ENCODE assay signal across 15 cellular contexts in genomic region chr2:735670-736218, GRCh38. TPM values are rescaled to one million over a fixed set of nuclear protein-coding genes. Genes with fewer than 3 reads are reported as not detected.
A peak's percentile ranks its signal among the peaks of the same experiment; 100 is the strongest.
DNase-seq lines count a peak whose midpoint lies in the region; ATAC-seq and TF ChIP-seq lines count a peak whose summit lies in the region.
"Had no signal": no experiment of that assay in that cellular context is flagged by ENCODE, and none has a peak within 500 bp of the region (broad histone marks: within the 10 kb centered on the region; RNA-seq: fewer than 3 reads in every experiment).

No MANE protein-coding gene starts in this region.

- H3K27me3 Mint-ChIP-seq in endodermal cell (ENCODE audit: insufficient read depth) = peaks cover 3% of the 10 kb centered on the region
- H3K27me3 Mint-ChIP-seq in naive thymus-derived CD4-positive, alpha-beta T cell = peaks cover 8 to 38% (median 22%) of the 10 kb centered on the region in 5 donors
- H3K27me3 Mint-ChIP-seq in activated CD4-positive, alpha-beta T cell treated with anti-CD3 and anti-CD28 coated beads, Interleukin-2, amount 10 ng/mL, durations not matched to agents 24 days and 14 days = peaks cover 19% of the 10 kb centered on the region

- H3K27me3 ChIP-seq in endodermal cell (ENCODE audit: control insufficient read depth, insufficient read depth, low read length, poor library complexity, severe bottlenecking) = no peaks in the 10 kb centered on the region
- H3K27me3 ChIP-seq in naive thymus-derived CD4-positive, alpha-beta T cell (ENCODE audit: control insufficient read depth in 2 of 2, insufficient read depth in 2 of 2, low read length in 2 of 2) = no peaks in the 10 kb centered on the region
- H3K27me3 ChIP-seq: ovary had no signal

- POLR2A ChIA-PET in naive thymus-derived CD4-positive, alpha-beta T cell (lab: Charles Lee) = no interaction called here

- peaks cover 1% of the 10 kb centered on the region for H3K9me3 Mint-ChIP-seq in endodermal cell
- H3K9me3 Mint-ChIP-seq in naive thymus-derived CD4-positive, alpha-beta T cell = peaks cover 0 to 2% (median 0%) of the 10 kb centered on the region in 11 donors
- no peaks in the 10 kb centered on the region for H3K9me3 Mint-ChIP-seq in activated CD4-positive, alpha-beta T cell treated with anti-CD3 and anti-CD28 coated beads, Interleukin-2, amount 10 ng/mL, durations not matched to agents 24 days and 14 days

- peaks cover 6% of the 10 kb centered on the region for H3K4me1 Mint-ChIP-seq in endodermal cell
- peaks cover 5 to 17% (median 13%) of the 10 kb centered on the region in 7 donors for H3K4me1 Mint-ChIP-seq in naive thymus-derived CD4-positive, alpha-beta T cell
- peaks cover 7% of the 10 kb centered on the region for H3K4me1 Mint-ChIP-seq in activated CD4-positive, alpha-beta T cell treated with anti-CD3 and anti-CD28 coated beads, Interleukin-2, amount 10 ng/mL, durations not matched to agents 24 days and 14 days

- no peak overlapping the region for H3K4me3 Mint-ChIP-seq in endodermal cell
- no peak overlapping the region for H3K4me3 Mint-ChIP-seq in naive thymus-derived CD4-positive, alpha-beta T cell
- H3K4me3 Mint-ChIP-seq in activated CD4-positive, alpha-beta T cell treated with anti-CD3 and anti-CD28 coated beads, Interleukin-2, amount 10 ng/mL, durations not matched to agents 24 days and 14 days = no peak overlapping the region
- H3K4me3 Mint-ChIP-seq: B cell had no signal

- TF ChIP-seq CTCF in endodermal cell (conservative IDR thresholded peaks at IDR 0.05) = peak; percentile 49

- CTCF ChIA-PET in naive thymus-derived CD4-positive, alpha-beta T cell (lab: Charles Lee) = no interaction called here

- 51 to 58% methylated on average over 4 to 5 of the region's 5 CpGs for WGBS in endodermal cell (ENCODE audit: insufficient coverage in 1 of 2, insufficient read length in 1 of 2), 2 experiments

- no peaks in the 10 kb centered on the region for H3K36me3 ChIP-seq in endodermal cell (ENCODE audit: control insufficient read depth, insufficient read depth, low read length)
- H3K36me3 ChIP-seq in naive thymus-derived CD4-positive, alpha-beta T cell (ENCODE audit: control insufficient read depth in 2 of 3, insufficient read depth in 3 of 3, low read length in 3 of 3) = no peaks in the 10 kb centered on the region
- H3K36me3 ChIP-seq: ovary had no signal

- H3K9me3 ChIP-seq in endodermal cell (ENCODE audit: control insufficient read depth, low read length) = no peaks in the 10 kb centered on the region
- H3K9me3 ChIP-seq in naive thymus-derived CD4-positive, alpha-beta T cell (ENCODE audit: control insufficient read depth in 2 of 3, low read length in 3 of 3) = no peaks in the 10 kb centered on the region
- H3K9me3 ChIP-seq: ovary had no signal

- DNase-seq in endodermal cell (no peak), dedifferentiated amniotic fluid mesenchymal stem cell (ENCODE audit: extremely low spot score) (no peak)
- no peak for DNase-seq in stimulated activated CD4-positive, alpha-beta T cell treated with anti-CD3 and anti-CD28 coated beads, Interleukin-15, amount 100 ng/mL, for 24 hours
- DNase-seq in naive thymus-derived CD4-positive, alpha-beta T cell = no peak
- no peak for DNase-seq in activated CD4-positive, alpha-beta T cell treated with anti-CD3 and anti-CD28 coated beads, Interleukin-2, amount 10 ng/mL, durations not matched to agents 24 days and 14 days
- DNase-seq: activated CD4-positive, alpha-beta T cell treated with anti-CD3 and anti-CD28 coated beads, Interleukin-2, amount 50 U/mL, for 48 hours; activated naive CD4-positive, alpha-beta T cell treated with anti-CD3 and anti-CD28 coated beads, Interleukin-2, amount 50 U/mL, for 16 hours; NCI-H2171; ovary; T-helper 1 cell had no signal

- no peak overlapping the region for H3K4me3 ChIP-seq in endodermal cell (ENCODE audit: low read length)
- H3K4me3 ChIP-seq in naive thymus-derived CD4-positive, alpha-beta T cell (ENCODE audit: low read length) = no peak overlapping the region
- H3K4me3 ChIP-seq: ovary had no signal

- no peak overlapping the region for H3K27ac ChIP-seq in endodermal cell (ENCODE audit: low read depth, low read length)
- no peak overlapping the region for H3K27ac ChIP-seq in naive thymus-derived CD4-positive, alpha-beta T cell (ENCODE audit: low read depth, low read length)
- H3K27ac ChIP-seq: ovary had no signal

- intact Hi-C loops in naive thymus-derived CD4-positive, alpha-beta T cell (cut with micrococcal nuclease) = no loop called here
- intact Hi-C loops in activated CD4-positive, alpha-beta T cell treated with anti-CD3 and anti-CD28 coated beads, Interleukin-2, amount 10 ng/mL, durations not matched to agents 24 days and 14 days (cut with micrococcal nuclease) = no loop called here

- no peak overlapping the region for H3K27ac Mint-ChIP-seq in endodermal cell
- H3K27ac Mint-ChIP-seq in naive thymus-derived CD4-positive, alpha-beta T cell = no peak overlapping the region
- no peak overlapping the region for H3K27ac Mint-ChIP-seq in activated CD4-positive, alpha-beta T cell treated with anti-CD3 and anti-CD28 coated beads, Interleukin-2, amount 10 ng/mL, durations not matched to agents 24 days and 14 days
- H3K27ac Mint-ChIP-seq: B cell had no signal

- ATAC-seq in GM18499 (IDR thresholded peaks at IDR 0.05; ENCODE audit: insufficient read depth, unreplicated experiment) = peak; percentile 75
- ATAC-seq in GM21423 (IDR thresholded peaks at IDR 0.05; ENCODE audit: unreplicated experiment) = peak; percentile 78
- peak; percentile 58 for ATAC-seq in HG03095 (IDR thresholded peaks at IDR 0.05; ENCODE audit: unreplicated experiment)
- ATAC-seq in naive thymus-derived CD4-positive, alpha-beta T cell = no peak
- ATAC-seq: esophagus mucosa had no signal

- H3K9ac ChIP-seq in endodermal cell (ENCODE audit: extremely low read depth, low read length, poor library complexity, severe bottlenecking) = no peak overlapping the region

- no peaks in the 10 kb centered on the region for H3K36me3 Mint-ChIP-seq in endodermal cell (ENCODE audit: low read depth)
- H3K36me3 Mint-ChIP-seq in naive thymus-derived CD4-positive, alpha-beta T cell = no peaks in the 10 kb centered on the region
- no peaks in the 10 kb centered on the region for H3K36me3 Mint-ChIP-seq in activated CD4-positive, alpha-beta T cell treated with anti-CD3 and anti-CD28 coated beads, Interleukin-2, amount 10 ng/mL, durations not matched to agents 24 days and 14 days (ENCODE audit: low read depth)

- no peaks in the 10 kb centered on the region for H3K4me1 ChIP-seq in endodermal cell (ENCODE audit: control insufficient read depth, insufficient read depth, low read length)
- H3K4me1 ChIP-seq in naive thymus-derived CD4-positive, alpha-beta T cell (ENCODE audit: control insufficient read depth in 2 of 2, insufficient read depth in 2 of 2, low read length in 2 of 2) = peaks cover 0 to 10% of the 10 kb centered on the region in 2 donors

RNA-seq across cellular contexts. Expression of gene TMEM18, which starts 58.5 kb away (rescaled TPM):
- 10 to 100 TPM; 19.9 to 20.1 TPM for total RNA-seq in endodermal cell
- polyA plus RNA-seq in endodermal cell (2013, experiment 1 of 2) = 28.9 TPM
- polyA plus RNA-seq in endodermal cell (2013, experiment 2 of 2) = 25.7 TPM
- total RNA-seq in naive thymus-derived CD4-positive, alpha-beta T cell = 10 to 100 TPM; 23.3 to 39.8 (median 33.2) TPM
- 10 to 100 TPM; 24.1 to 28.0 TPM for polyA plus RNA-seq in naive thymus-derived CD4-positive, alpha-beta T cell
- 21.5 and 25.1 TPM in 2 replicates for total RNA-seq in activated CD4-positive, alpha-beta T cell treated with anti-CD3 and anti-CD28 coated beads, Interleukin-2, amount 10 ng/mL, durations not matched to agents 24 days and 14 days
